In genomic region chr10:86535057-86535882, GRCh38 we compare ENCODE assay signal across 1 cellular context.
TF ChIP-seq lines count a peak whose summit lies in the region.

No MANE protein-coding gene starts in this region.

TF ChIP-seq in HCT116, 20 proteins besides CTCF, POLR2A, EP300 and RAD21 (continued from another document):
- TF ChIP-seq YY1 (IDR thresholded peaks at IDR 0.05; ENCODE audit: extremely low read depth, insufficient replicate concordance, low read depth, low read length) (no peak), SP1 (IDR thresholded peaks at IDR 0.05; ENCODE audit: low read depth) (peak; percentile 46), EZH2 (IDR thresholded peaks at IDR 0.05) (no peak), ZNF274 (IDR thresholded peaks at IDR 0.05; ENCODE audit: low read depth, low read length) (no peak), REST (IDR thresholded peaks at IDR 0.05; ENCODE audit: low read depth) (no peak), SRF (IDR thresholded peaks at IDR 0.05; ENCODE audit: low read depth) (no peak), ZFX (IDR thresholded peaks at IDR 0.05) (peak; percentile 73; the same call in 1 of the 2 replicates), CBX3 (IDR thresholded peaks at IDR 0.05; ENCODE audit: low read depth) (no peak), EZH2phosphoT487 (IDR thresholded peaks at IDR 0.05; ENCODE audit: borderline replicate concordance) (no peak), POLR2AphosphoS5 (IDR thresholded peaks at IDR 0.05; ENCODE audit: low read depth, low read length) (peak; percentile 82), ELF1 (IDR thresholded peaks at IDR 0.05; ENCODE audit: borderline replicate concordance, low read depth) (no peak)
